In genomic region chr17:78223765-78224164, GRCh38 we compare ENCODE assay signal across 32 cellular contexts. TPM values are rescaled to one million over a fixed set of nuclear protein-coding genes. Genes with fewer than 3 reads are reported as not detected.
DNase-seq lines count a peak whose midpoint lies in the region; ATAC-seq, FAIRE-seq and TF ChIP-seq lines count a peak whose summit lies in the region.
"Had no signal": no experiment of that assay in that cellular context is flagged by ENCODE, and none has a peak within 500 bp of the region (broad histone marks: within the 10 kb centered on the region; RNA-seq: fewer than 3 reads in every experiment).

No MANE protein-coding gene starts in this region.

- TF ChIP-seq POLR2A in endothelial cell of umbilical vein (IDR thresholded peaks at IDR 0.05; ENCODE audit: low read depth, low read length): no peak

- H3K27ac Mint-ChIP-seq in H9 (peak overlapping the region in 2 of 3 experiments; percentile 53 to 65; a peak in 2 of 7 replicates), T-helper 17 cell (peak overlapping the region; percentile 49)
- H3K27ac Mint-ChIP-seq: activated CD8-positive, alpha-beta T cell treated with anti-CD3 and anti-CD28 coated beads, Interleukin-2, amount 10 ng/mL, durations not matched to agents 7 days and 5 days; T-helper 1 cell treated with Interleukin-12 subunit alpha and Interleukin-12 subunit beta and Interleukin-4 antibody, amounts not matched to agents 30 μg/mL and 1 μg/mL, for 36 hours had no signal

- H3K9ac ChIP-seq in H9 (ENCODE audit: extremely low read depth, insufficient read length, low read length) (no peak overlapping the region), endothelial cell of umbilical vein (replicated peaks; ENCODE audit: extremely low read depth, insufficient read depth, low read length) (no peak overlapping the region)
- H3K9ac ChIP-seq: KMS-11 had no signal

- H3K4me2 ChIP-seq in H9 (ENCODE audit: insufficient read depth, insufficient read length, low read length) (no peak overlapping the region), endothelial cell of umbilical vein (ENCODE audit: insufficient read depth, low read length) (peak overlapping the region; percentile 27), osteoblast (ENCODE audit: insufficient read depth, low read length) (no peak overlapping the region)
- H3K4me2 ChIP-seq: KMS-11 had no signal

- H3K23ac ChIP-seq in H9 (ENCODE audit: insufficient read length, low read depth, low read length): no peak overlapping the region

- no peak overlapping the region for H4K8ac ChIP-seq in H9 (replicated peaks; ENCODE audit: insufficient read length, low read depth, low read length)

- TSS peak; percentile 86 for BruUV-seq in endothelial cell of umbilical vein (replicated peaks; lab: Mats Ljungman, UMichigan)

- no peak overlapping the region for H3K56ac ChIP-seq in H9 (ENCODE audit: insufficient read length, low read depth, low read length)

- no peak for ATAC-seq in T-helper 17 cell
- ATAC-seq in psoas muscle: no peak
- no peak for ATAC-seq in HG02870 (IDR thresholded peaks at IDR 0.05; ENCODE audit: unreplicated experiment)
- ATAC-seq: activated CD8-positive, alpha-beta T cell treated with anti-CD3 and anti-CD28 coated beads, Interleukin-2, amount 10 ng/mL, durations not matched to agents 7 days and 5 days; body of pancreas; esophagus mucosa; upper lobe of right lung had no signal

- H4K5ac ChIP-seq in H9 (ENCODE audit: insufficient read length, low read depth, low read length): no peak overlapping the region

- H3K36me3 Mint-ChIP-seq in H9 (ENCODE audit: insufficient read depth in 1 of 3, low read depth in 3 of 3): peaks cover 35 to 57% (median 50%) of the 10 kb centered on the region in 3 experiments; a peak in 6 of 7 replicates
- H3K36me3 Mint-ChIP-seq in T-helper 17 cell (ENCODE audit: low read depth): no peaks in the 10 kb centered on the region
- H3K36me3 Mint-ChIP-seq: naive B cell had no signal

- dilution Hi-C loops in endothelial cell of umbilical vein (cut with MboI; ENCODE audit: extremely low pct_ligation_motif_present, low sequenced_read_pairs): no loop called here

- DNase-seq in H9 (no peak), T-helper 17 cell (no peak), endothelial cell of umbilical vein (ENCODE audit: low read depth, low spot score) (no peak), osteoblast (ENCODE audit: insufficient read length, low spot score, missing footprints) (peak; percentile 41), SIG-M5 (lab: John Stamatoyannopoulos, UW) (no peak), psoas muscle (no peak)
- no peak for DNase-seq in activated effector memory CD4-positive, alpha-beta T cell treated with Interleukin-2 at 50 U/mL for 16 hours
- DNase-seq: activated CD8-positive, alpha-beta T cell treated with anti-CD3 and anti-CD28 coated beads, Interleukin-2, amount 10 ng/mL, durations not matched to agents 7 days and 5 days; activated gamma-delta T cell treated with Interleukin-2 at 50 U/mL for 16 hours; body of pancreas; DMS79; effector memory CD4-positive, alpha-beta T cell; foreskin fibroblast; GDM1; HCEC 1CT; heart left ventricle; MM.1S; naive B cell; NCI-H1417 treated with DMSO at 0.1 percent for 48 hours; NCI-H2081 treated with DMSO at 0.1 percent for 48 hours; NCI-H748 treated with DMSO at 0.1 percent for 48 hours; stimulated activated CD4-positive, alpha-beta T cell treated with anti-CD3 and anti-CD28 coated beads, Interleukin-2, amount 100 ng/mL, for 48 hours; upper lobe of right lung had no signal

- no peak for FAIRE-seq in endothelial cell of umbilical vein (lab: Jason Lieb, UNC)
- FAIRE-seq: colon had no signal

- H2BK120ac ChIP-seq in H9 (ENCODE audit: low read depth, low read length, poor library complexity, severe bottlenecking): no peak overlapping the region

- H3K9me3 ChIP-seq in H9 (ENCODE audit: control insufficient read depth, low read depth, low read length) (no peaks in the 10 kb centered on the region), T-helper 17 cell (ENCODE audit: control insufficient read depth, low read length, poor library complexity, severe bottlenecking) (no peaks in the 10 kb centered on the region), endothelial cell of umbilical vein (replicated peaks; ENCODE audit: control insufficient read depth, insufficient read depth, low read length) (no peaks in the 10 kb centered on the region), osteoblast (ENCODE audit: low read depth, low read length) (no peaks in the 10 kb centered on the region), psoas muscle (no peaks in the 10 kb centered on the region)
- H3K9me3 ChIP-seq: body of pancreas, heart left ventricle, SJSA1, upper lobe of right lung had no signal

- no peak overlapping the region for H3K4me3 Mint-ChIP-seq in H9
- no peak overlapping the region for H3K4me3 Mint-ChIP-seq in T-helper 17 cell
- H3K4me3 Mint-ChIP-seq: activated CD8-positive, alpha-beta T cell treated with anti-CD3 and anti-CD28 coated beads, Interleukin-2, amount 10 ng/mL, durations not matched to agents 7 days and 5 days; naive B cell; T-helper 1 cell treated with Interleukin-12 subunit alpha and Interleukin-12 subunit beta and Interleukin-4 antibody, amounts not matched to agents 30 μg/mL and 1 μg/mL, for 36 hours had no signal

- no CpG with 5 or more reads among the region's 3 CpGs for WGBS in H9 (ENCODE audit: extremely low coverage, insufficient read length, low lambda C conversion rate)
- 87 to 89% (median 87%) methylated on average over 3 of the region's 3 CpGs for WGBS in psoas muscle, 3 donors

- H3K79me2 ChIP-seq in H9 (ENCODE audit: insufficient read depth, low read length) (no peaks in the 10 kb centered on the region), endothelial cell of umbilical vein (ENCODE audit: control insufficient read depth, insufficient read depth, low read length) (peaks cover 10% of the 10 kb centered on the region), osteoblast (ENCODE audit: insufficient read depth, low read length) (peaks cover 14% of the 10 kb centered on the region)

- H2BK15ac ChIP-seq in H9 (ENCODE audit: low read depth, low read length): no peak overlapping the region

- H3K4me1 Mint-ChIP-seq in H9 (peaks cover 13 to 16% of the 10 kb centered on the region in 2 experiments), T-helper 17 cell (no peaks in the 10 kb centered on the region)

- H3T11ph ChIP-seq in H9 (ENCODE audit: low read length): no peak overlapping the region

- TF ChIP-seq CTCF in H9 (conservative IDR thresholded peaks at IDR 0.05) (no peak), endothelial cell of umbilical vein (IDR thresholded peaks at IDR 0.05; ENCODE audit: extremely low read depth in 1 of 2, insufficient read depth in 1 of 2, low read depth in 1 of 2, low read length in 2 of 2) (no peak), osteoblast (IDR thresholded peaks at IDR 0.05; ENCODE audit: extremely low read depth, low read depth, low read length) (no peak), psoas muscle (IDR thresholded peaks at IDR 0.05) (no peak)

- H3K14ac ChIP-seq in H9 (ENCODE audit: insufficient read depth, low read length): no peak overlapping the region

- no peak overlapping the region for H4K91ac ChIP-seq in H9 (ENCODE audit: insufficient read length, low read depth, low read length)

- H4K20me1 ChIP-seq in H9 (ENCODE audit: control insufficient read depth, insufficient read depth, insufficient read length) (no peaks in the 10 kb centered on the region), endothelial cell of umbilical vein (replicated peaks; ENCODE audit: control insufficient read depth, extremely low read depth, insufficient read depth, low read length) (no peaks in the 10 kb centered on the region), osteoblast (ENCODE audit: insufficient read depth, low read length) (no peaks in the 10 kb centered on the region)

- no peak overlapping the region for H2AFZ ChIP-seq in H9 (ENCODE audit: low read length)
- no peak overlapping the region for H2AFZ ChIP-seq in endothelial cell of umbilical vein (ENCODE audit: low read depth, low read length)
- peak overlapping the region; percentile 22 for H2AFZ ChIP-seq in osteoblast (ENCODE audit: low read length)

- H3K27me3 Mint-ChIP-seq in H9 (ENCODE audit: low read depth) (peaks cover 3% of the 10 kb centered on the region), T-helper 17 cell (peaks cover 9% of the 10 kb centered on the region)

- H3K4me3 ChIP-seq in endothelial cell of umbilical vein (replicated peaks in 1 of 3; ENCODE audit: insufficient read depth in 1 of 3, low read depth in 1 of 3, low read length in 3 of 3) (no peak overlapping the region), osteoblast (ENCODE audit: insufficient read depth, low read length) (no peak overlapping the region), psoas muscle (no peak overlapping the region)
- H3K4me3 ChIP-seq: body of pancreas, heart left ventricle, SJSA1, upper lobe of right lung had no signal

- H3K4me1 ChIP-seq in H9 (ENCODE audit: insufficient read depth, low read length) (no peaks in the 10 kb centered on the region), endothelial cell of umbilical vein (ENCODE audit: control insufficient read depth, extremely low read depth, insufficient read depth, low read length) (peaks cover 31% of the 10 kb centered on the region), osteoblast (ENCODE audit: insufficient read depth, low read length) (no peaks in the 10 kb centered on the region), psoas muscle (no peaks in the 10 kb centered on the region)
- H3K4me1 ChIP-seq: body of pancreas, SJSA1 had no signal

- intact Hi-C loops in endothelial cell of umbilical vein (cut with micrococcal nuclease): no loop called here
- intact Hi-C loops in psoas muscle (cut with DNase I): no loop called here

- POLR2A ChIA-PET in endothelial cell of umbilical vein (lab: Charles Lee): interaction anchor here (1.1 kb wide), 1 partner anchor 47 kb away, joined by 3 read pairs; no protein-coding TSS in a partner anchor

- peaks cover 11% of the 10 kb centered on the region for H3K79me1 ChIP-seq in H9 (ENCODE audit: insufficient read depth, low read depth, low read length, poor library complexity, severe bottlenecking)

- H3K27me3 ChIP-seq in H9 (ENCODE audit: insufficient read depth, low read length): no peaks in the 10 kb centered on the region
- H3K27me3 ChIP-seq in endothelial cell of umbilical vein (ENCODE audit: control insufficient read depth in 2 of 2, insufficient read depth in 2 of 2, low read length in 2 of 2): no peaks in the 10 kb centered on the region
- H3K27me3 ChIP-seq in osteoblast (ENCODE audit: insufficient read depth, low read length): no peaks in the 10 kb centered on the region
- H3K27me3 ChIP-seq in psoas muscle (ENCODE audit: insufficient read depth in 3 of 3, low read length in 2 of 3): peaks cover 0 to 3% (median 0%) of the 10 kb centered on the region in 3 donors
- H3K27me3 ChIP-seq: body of pancreas, heart left ventricle, SJSA1, upper lobe of right lung had no signal

- no peaks in the 10 kb centered on the region; a peak in 1 of 5 replicates for H3K9me3 Mint-ChIP-seq in H9
- H3K9me3 Mint-ChIP-seq: naive B cell; T-helper 1 cell treated with Interleukin-12 subunit alpha and Interleukin-12 subunit beta and Interleukin-4 antibody, amounts not matched to agents 30 μg/mL and 1 μg/mL, for 36 hours had no signal

- no peak overlapping the region for H2BK12ac ChIP-seq in H9 (ENCODE audit: insufficient read length, low read depth, low read length)

- no peak overlapping the region for H2BK20ac ChIP-seq in H9 (ENCODE audit: low read depth, low read length, poor library complexity, severe bottlenecking)

- no peak overlapping the region for H3K27ac ChIP-seq in H9 (ENCODE audit: insufficient read length, low read depth, low read length)
- peak overlapping the region; percentile 83 for H3K27ac ChIP-seq in endothelial cell of umbilical vein (ENCODE audit: insufficient read depth, low read depth, low read length)
- no peak overlapping the region for H3K27ac ChIP-seq in osteoblast (ENCODE audit: low read depth, low read length)
- H3K27ac ChIP-seq in psoas muscle: no peak overlapping the region
- H3K27ac ChIP-seq: body of pancreas, KMS-11, SJSA1, upper lobe of right lung had no signal

- H3K4ac ChIP-seq in H9 (ENCODE audit: low read depth, low read length): no peak overlapping the region

- H2BK5ac ChIP-seq in H9 (ENCODE audit: insufficient read length, low read length): no peak overlapping the region

- no peak overlapping the region for H3K18ac ChIP-seq in H9 (ENCODE audit: insufficient read length, low read depth, low read length)

- CTCF ChIA-PET in endothelial cell of umbilical vein (lab: Charles Lee): interaction anchor here (1.1 to 5.6 kb wide), 3 partner anchors 11 to 137 kb away, joined by 3 to 39 read pairs (median 3); no protein-coding TSS in a partner anchor

- no peak overlapping the region for H2AK5ac ChIP-seq in H9 (ENCODE audit: insufficient read length, low read length)

- no peaks in the 10 kb centered on the region for H3K36me3 ChIP-seq in endothelial cell of umbilical vein (ENCODE audit: control insufficient read depth in 2 of 2, extremely low read depth in 1 of 2, insufficient read depth in 2 of 2, low read length in 2 of 2)
- peaks cover 33% of the 10 kb centered on the region for H3K36me3 ChIP-seq in osteoblast (ENCODE audit: insufficient read depth, low read length)
- no peaks in the 10 kb centered on the region for H3K36me3 ChIP-seq in psoas muscle (ENCODE audit: insufficient read depth in 1 of 2, low read depth in 1 of 2)
- H3K36me3 ChIP-seq: upper lobe of right lung had no signal

- no peaks in the 10 kb centered on the region for H3K9me1 ChIP-seq in endothelial cell of umbilical vein (replicated peaks; ENCODE audit: control insufficient read depth, extremely low read depth, insufficient read depth, low read length)

- H3K23me2 ChIP-seq in H9 (ENCODE audit: insufficient read length, low read depth, low read length, poor library complexity, severe bottlenecking): no peaks in the 10 kb centered on the region

RNA-seq across cellular contexts. Expression of gene TMEM235, which starts 7.7 kb away (rescaled TPM):
- total RNA-seq in H9 (2021): 0.13 and 0.28 TPM in 2 replicates
- total RNA-seq in T-helper 17 cell: not detected
- 0.38 TPM in 1 of 2 replicates, not detected in the other for total RNA-seq in endothelial cell of umbilical vein
- 0.04 and 0.18 TPM in 2 replicates for polyA plus RNA-seq in endothelial cell of umbilical vein
- polyA plus RNA-seq in endothelial cell of umbilical vein (2011; cell fraction: cytosol; rRNA removed): 0.06 and 0.16 TPM in 2 replicates
- 0.11 and 0.38 TPM in 2 replicates for polyA plus RNA-seq in endothelial cell of umbilical vein (2011; cell fraction: nucleus; rRNA removed)
- not detected in 2 replicates for polyA plus RNA-seq in endothelial cell of umbilical vein (2012)
- not detected in 2 replicates for polyA minus RNA-seq in endothelial cell of umbilical vein
- not detected for polyA minus RNA-seq in endothelial cell of umbilical vein (2011; cell fraction: cytosol; rRNA and poly(A)+ RNA removed)
- not detected in 2 replicates for polyA minus RNA-seq in endothelial cell of umbilical vein (2011; cell fraction: nucleus; rRNA and poly(A)+ RNA removed)
- total RNA-seq in osteoblast: not detected in 2 replicates
- total RNA-seq in psoas muscle: not detected
- polyA plus RNA-seq in psoas muscle: not detected
- total RNA-seq: activated CD8-positive, alpha-beta T cell treated with anti-CD3 and anti-CD28 coated beads, Interleukin-2, amount 10 ng/mL, durations not matched to agents 7 days and 5 days; body of pancreas; esophagus mucosa; heart left ventricle; mesenteric fat pad; omental fat pad; SJSA1; upper lobe of right lung had no signal
- polyA plus RNA-seq: BJ, heart left ventricle had no signal

RNA-seq across cellular contexts. Expression of gene BIRC5, which starts 9.7 kb away (rescaled TPM):
- 97.8 and 104 TPM in 2 replicates for total RNA-seq in H9 (2021)
- under 1 TPM; 0.40 to 0.44 TPM for total RNA-seq in T-helper 17 cell
- total RNA-seq in endothelial cell of umbilical vein: 74.6 and 85.8 TPM in 2 replicates
- polyA plus RNA-seq in endothelial cell of umbilical vein: 26.3 and 32.8 TPM in 2 replicates
- polyA plus RNA-seq in endothelial cell of umbilical vein (2011; cell fraction: cytosol; rRNA removed): 32.8 and 37.5 TPM in 2 replicates
- 17.7 and 25.5 TPM in 2 replicates for polyA plus RNA-seq in endothelial cell of umbilical vein (2011; cell fraction: nucleus; rRNA removed)
- polyA plus RNA-seq in endothelial cell of umbilical vein (2012): 29.7 and 51.2 TPM in 2 replicates
- polyA minus RNA-seq in endothelial cell of umbilical vein: 25.2 and 42.4 TPM in 2 replicates
- polyA minus RNA-seq in endothelial cell of umbilical vein (2011; cell fraction: cytosol; rRNA and poly(A)+ RNA removed): 60.3 TPM
- 10.7 and 21.0 TPM in 2 replicates for polyA minus RNA-seq in endothelial cell of umbilical vein (2011; cell fraction: nucleus; rRNA and poly(A)+ RNA removed)
- total RNA-seq in osteoblast: 8.0 and 11.5 TPM in 2 replicates
- total RNA-seq in psoas muscle: under 1 TPM in 2 of 4 donors, not detected in 2; 0.12 to 0.34 TPM
- polyA plus RNA-seq in psoas muscle: under 1 TPM; 0.06 to 0.96 (median 0.23) TPM
- total RNA-seq: body of pancreas, mesenteric fat pad had no signal

RNA-seq across cellular contexts. Expression of gene AFMID, which starts 36.6 kb away (rescaled TPM):
- 54.7 and 64.1 TPM in 2 replicates for total RNA-seq in H9 (2021)
- 1 to 10 TPM; 1.5 to 2.9 TPM for total RNA-seq in T-helper 17 cell
- total RNA-seq in endothelial cell of umbilical vein: 33.5 and 46.3 TPM in 2 replicates
- polyA plus RNA-seq in endothelial cell of umbilical vein: 39.0 and 42.9 TPM in 2 replicates
- polyA plus RNA-seq in endothelial cell of umbilical vein (2011; cell fraction: cytosol; rRNA removed): 51.2 and 56.3 TPM in 2 replicates
- 41.7 and 57.7 TPM in 2 replicates for polyA plus RNA-seq in endothelial cell of umbilical vein (2011; cell fraction: nucleus; rRNA removed)
- 38.3 and 56.8 TPM in 2 replicates for polyA plus RNA-seq in endothelial cell of umbilical vein (2012)
- polyA minus RNA-seq in endothelial cell of umbilical vein: 41.5 and 53.4 TPM in 2 replicates
- 21.1 TPM for polyA minus RNA-seq in endothelial cell of umbilical vein (2011; cell fraction: cytosol; rRNA and poly(A)+ RNA removed)
- polyA minus RNA-seq in endothelial cell of umbilical vein (2011; cell fraction: nucleus; rRNA and poly(A)+ RNA removed): 11.2 and 16.5 TPM in 2 replicates
- total RNA-seq in osteoblast: 20.0 and 23.2 TPM in 2 replicates
- 10 to 100 TPM in 2 of 4 donors, 1 to 10 TPM in 2; 7.4 to 20.8 (median 12.1) TPM for total RNA-seq in psoas muscle
- polyA plus RNA-seq in psoas muscle: 1 to 10 TPM; 8.1 to 9.9 (median 9.3) TPM

RNA-seq across cellular contexts. Expression of gene TK1, which starts 36.9 kb away (rescaled TPM):
- total RNA-seq in H9 (2021) (95.8 and 98.7 TPM in 2 replicates), T-helper 17 cell (1 to 10 TPM in 1 of 2 donors, under 1 TPM in 1; 0.42 to 1.2 TPM), endothelial cell of umbilical vein (110 and 111 TPM in 2 replicates), osteoblast (17.7 and 23.9 TPM in 2 replicates), psoas muscle (1 to 10 TPM in 3 of 4 donors, under 1 TPM in 1; 0.68 to 3.1 (median 2.3) TPM)
- polyA plus RNA-seq in endothelial cell of umbilical vein (159 and 174 TPM in 2 replicates), psoas muscle (1 to 10 TPM in 2 of 3 donors, under 1 TPM in 1; 0.88 to 1.5 (median 1.1) TPM)
- 132 and 151 TPM in 2 replicates for polyA plus RNA-seq in endothelial cell of umbilical vein (2011; cell fraction: cytosol; rRNA removed)
- 73.7 and 83.5 TPM in 2 replicates for polyA plus RNA-seq in endothelial cell of umbilical vein (2011; cell fraction: nucleus; rRNA removed)
- polyA plus RNA-seq in endothelial cell of umbilical vein (2012): 55.8 and 72.4 TPM in 2 replicates
- polyA minus RNA-seq in endothelial cell of umbilical vein: 65.8 and 76.3 TPM in 2 replicates
- polyA minus RNA-seq in endothelial cell of umbilical vein (2011; cell fraction: cytosol; rRNA and poly(A)+ RNA removed): 114 TPM
- polyA minus RNA-seq in endothelial cell of umbilical vein (2011; cell fraction: nucleus; rRNA and poly(A)+ RNA removed): 23.5 and 26.9 TPM in 2 replicates

RNA-seq across cellular contexts. Expression of gene SYNGR2, which starts 55.4 kb away (rescaled TPM):
- total RNA-seq in H9 (2021) (41.0 and 43.9 TPM in 2 replicates), T-helper 17 cell (10 to 100 TPM; 49.5 to 68.1 TPM), endothelial cell of umbilical vein (58.6 and 65.9 TPM in 2 replicates), osteoblast (1.5 and 3.3 TPM in 2 replicates), psoas muscle (100 to 1,000 TPM; 134 to 313 (median 192) TPM)
- polyA plus RNA-seq in endothelial cell of umbilical vein (281 and 431 TPM in 2 replicates), psoas muscle (100 to 1,000 TPM in 2 of 3 donors, 10 to 100 TPM in 1; 61.7 to 181 (median 120) TPM)
- 97.5 and 128 TPM in 2 replicates for polyA plus RNA-seq in endothelial cell of umbilical vein (2011; cell fraction: cytosol; rRNA removed)
- polyA plus RNA-seq in endothelial cell of umbilical vein (2011; cell fraction: nucleus; rRNA removed): 46.6 and 51.0 TPM in 2 replicates
- 63.4 and 110 TPM in 2 replicates for polyA plus RNA-seq in endothelial cell of umbilical vein (2012)
- 144 and 146 TPM in 2 replicates for polyA minus RNA-seq in endothelial cell of umbilical vein
- polyA minus RNA-seq in endothelial cell of umbilical vein (2011; cell fraction: cytosol; rRNA and poly(A)+ RNA removed): 62.3 TPM
- polyA minus RNA-seq in endothelial cell of umbilical vein (2011; cell fraction: nucleus; rRNA and poly(A)+ RNA removed): 15.9 and 17.9 TPM in 2 replicates
